Comparison of ENCODE assay signal across 8 cellular contexts in the genomic region with DNA sequence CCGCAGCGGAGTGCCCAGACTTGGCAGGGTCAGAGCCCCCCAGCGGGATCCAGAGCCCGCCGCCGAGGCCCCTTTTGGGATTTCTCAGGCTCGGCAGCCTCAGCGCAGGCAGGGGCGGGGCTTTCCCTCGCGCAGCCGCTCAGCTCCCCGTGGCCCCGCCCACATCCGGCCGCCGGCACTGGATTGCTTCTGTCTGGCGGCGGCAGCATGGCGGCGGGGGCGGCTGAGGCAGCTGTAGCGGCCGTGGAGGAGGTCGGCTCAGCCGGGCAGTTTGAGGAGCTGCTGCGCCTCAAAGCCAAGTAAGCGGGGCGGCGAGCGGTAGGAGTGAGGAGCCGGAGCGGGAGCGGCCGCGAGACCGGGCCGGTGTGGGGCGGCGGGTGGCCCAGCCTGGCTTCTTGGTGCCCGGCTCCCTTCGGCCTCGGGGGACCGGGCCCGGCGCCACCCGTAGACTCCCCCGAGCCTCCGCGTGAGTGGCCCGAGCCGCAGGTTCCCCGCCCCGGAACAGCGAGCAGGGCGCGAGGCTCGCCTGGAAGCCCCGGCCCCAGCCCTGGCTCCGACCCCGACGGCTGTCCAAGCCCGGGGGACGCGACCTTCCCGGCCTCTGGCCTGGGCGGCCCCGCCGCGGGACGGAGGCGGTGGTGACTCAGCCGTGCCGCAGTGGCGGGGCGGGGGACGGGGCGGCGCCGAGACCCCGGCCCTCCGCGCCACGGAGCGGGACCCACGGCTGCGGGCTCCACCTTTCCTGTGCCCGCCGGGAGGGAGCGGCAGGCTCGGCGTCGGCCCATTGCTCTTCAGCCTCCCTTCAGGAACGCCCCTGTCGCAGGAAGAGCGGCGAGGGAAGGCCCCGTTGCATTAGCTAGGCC. TPM values are rescaled to one million over a fixed set of nuclear protein-coding genes. Genes with fewer than 3 reads are reported as not detected.
A peak's percentile ranks its signal among the peaks of the same experiment; 100 is the strongest.
DNase-seq lines count a peak whose midpoint lies in the region; ATAC-seq and TF ChIP-seq lines count a peak whose summit lies in the region.

A gene (plus strand): TSS at position 178 of the 863 bp plus-strand sequence. CDS start 30 bp downstream, at position 208.

- peak within 1 kb of the TSS; percentile 92 for H3K27ac ChIP-seq in A673 (ENCODE audit: low read depth, low read length, poor library complexity, severe bottlenecking)

- H3K36me3 ChIP-seq in A673 (ENCODE audit: insufficient read depth, low read length, poor library complexity, severe bottlenecking): peaks cover 5% of the 10 kb centered on the region

- H3K4me3 ChIP-seq in A673 (ENCODE audit: low read depth, low read length, poor library complexity, severe bottlenecking): peak within 1 kb of the TSS; percentile 99

- POLR2A ChIA-PET in A673 (lab: Charles Lee; ENCODE audit: low non-redundant PET): no interaction called here

- CTCF ChIA-PET in A673 (lab: Charles Lee): interaction anchor here (0.6 to 1.0 kb wide), 3 partner anchors 25 to 164 kb away, joined by 3 to 4 read pairs (median 4); a partner anchor contains a TSS

- H3K9me3 ChIP-seq in A673 (ENCODE audit: low read depth, low read length, poor library complexity, severe bottlenecking): no peaks in the 10 kb centered on the region

- DNase-seq in A673 (ENCODE audit: low spot score) (peak; percentile 92), NCI-H2196 treated with DMSO at 0.1 percent for 48 hours (lab: John Stamatoyannopoulos, UW; ENCODE audit: unreplicated experiment) (peak; percentile 51), iris pigment epithelial cell (ENCODE audit: low read depth) (peak; percentile 84)
- DNase-seq in activated CD4-positive, CD25-positive, alpha-beta regulatory T cell treated with anti-CD3 and anti-CD28 coated beads, Interleukin-2, amount 50 U/mL, for 16 hours (ENCODE audit: low read depth, low spot score): peak; percentile 73
- peak; percentile 84 for DNase-seq in central memory CD4-positive, alpha-beta T cell
- peak; percentile 94 for DNase-seq in stimulated activated CD4-positive, alpha-beta T cell treated with anti-CD3 and anti-CD28 coated beads, Interleukin-12 subunit alpha, Interleukin-12 subunit beta, amount 100 ng/mL, for 4 hours

- intact Hi-C loops in A673 (cut with micrococcal nuclease; ENCODE audit: unreplicated experiment): loop anchor here (1.0 kb wide), 1 partner anchor 25 kb away; no protein-coding TSS in a partner anchor

- H3K27me3 ChIP-seq in A673 (replicated peaks; ENCODE audit: insufficient read depth, low read depth, low read length, poor library complexity): no peaks in the 10 kb centered on the region

- ATAC-seq in GM18519 (IDR thresholded peaks at IDR 0.05; ENCODE audit: low FRiP score, unreplicated experiment): peak; percentile 72
- ATAC-seq in HG03045 (IDR thresholded peaks at IDR 0.05; ENCODE audit: unreplicated experiment): peak; percentile 87

- peaks cover 17% of the 10 kb centered on the region for H3K4me1 ChIP-seq in A673 (ENCODE audit: insufficient read depth, low read length, poor library complexity, severe bottlenecking)

- no TSS peak for BruUV-seq in A673 (replicated peaks; lab: Mats Ljungman, UMichigan)

- TF ChIP-seq CTCF in A673 (conservative IDR thresholded peaks at IDR 0.05; ENCODE audit: low read depth, low read length): no peak

RNA-seq across cellular contexts. Expression of the gene that starts here (rescaled TPM):
- 186 and 197 TPM in 2 replicates for total RNA-seq in A673 (2021)

Comparison
In these comparisons a context has a peak if more than half of its experiments do, and no peak if none do; other contexts are left out.
1. Peak in every context shown above with its lines: DNase-seq, ATAC-seq, H3K4me3 ChIP-seq and H3K27ac ChIP-seq.